ENCODE assay signal across 19 cellular contexts in the genomic region with DNA sequence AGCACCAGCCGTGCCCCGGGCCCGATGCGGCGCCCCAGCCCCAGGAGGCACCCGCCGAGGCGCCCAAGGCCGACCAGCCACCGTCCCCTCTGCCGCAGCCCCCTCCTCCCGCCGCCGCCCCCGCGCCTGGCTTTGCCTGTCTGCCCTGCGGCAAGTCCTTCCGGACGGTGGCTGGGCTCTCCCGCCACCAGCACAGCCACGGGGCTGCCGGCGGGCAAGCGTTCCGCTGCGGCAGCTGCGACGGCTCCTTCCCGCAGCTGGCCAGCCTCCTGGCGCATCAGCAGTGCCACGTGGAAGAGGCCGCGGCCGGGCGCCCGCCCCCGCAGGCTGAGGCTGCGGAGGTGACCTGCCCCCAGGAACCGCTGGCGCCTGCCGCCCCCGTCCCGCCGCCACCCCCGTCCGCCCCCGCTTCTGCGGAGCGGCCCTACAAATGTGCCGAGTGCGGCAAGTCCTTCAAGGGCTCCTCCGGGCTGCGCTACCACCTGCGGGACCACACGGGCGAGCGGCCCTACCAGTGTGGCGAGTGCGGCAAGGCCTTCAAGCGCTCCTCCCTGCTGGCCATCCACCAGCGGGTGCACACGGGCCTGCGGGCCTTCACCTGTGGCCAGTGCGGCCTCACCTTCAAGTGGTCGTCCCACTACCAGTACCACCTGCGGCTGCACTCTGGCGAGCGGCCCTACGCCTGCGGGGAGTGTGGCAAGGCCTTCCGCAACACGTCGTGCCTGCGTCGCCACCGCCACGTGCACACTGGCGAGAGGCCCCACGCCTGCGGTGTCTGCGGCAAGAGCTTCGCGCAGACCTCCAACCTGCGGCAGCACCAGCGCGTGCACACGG. TPM values are rescaled to one million over a fixed set of nuclear protein-coding genes. Genes with fewer than 3 reads are reported as not detected.
DNase-seq lines count a peak whose midpoint lies in the region; ATAC-seq, FAIRE-seq and TF ChIP-seq lines count a peak whose summit lies in the region.
"Had no signal": no experiment of that assay in that cellular context is flagged by ENCODE, and none has a peak within 500 bp of the region (broad histone marks: within the 10 kb centered on the region; RNA-seq: fewer than 3 reads in every experiment).

No MANE protein-coding gene starts in this region.

- no peak overlapping the region for H3K4me2 ChIP-seq in HepG2 (ENCODE audit: low read depth, low read length)
- H3K4me2 ChIP-seq in smooth muscle cell: no peak overlapping the region

- in situ Hi-C loops in HepG2 (cut with HindIII; ENCODE audit: extremely low pct_ligation_motif_present, low pct_unique_long_range_greater_than_20kb): no loop called here

- DNase-seq in HepG2 (ENCODE audit: low spot score) (no peak), right lobe of liver (no peak), endodermal cell (peak; percentile 51), smooth muscle cell (lab: John Stamatoyannopoulos, UW; ENCODE audit: unreplicated experiment) (no peak)
- DNase-seq in stimulated activated naive CD4-positive, alpha-beta T cell (lab: John Stamatoyannopoulos, UW): no peak
- no peak for DNase-seq in activated naive CD4-positive, alpha-beta T cell treated with anti-CD3 and anti-CD28 coated beads, Interleukin-2, amount 50 U/mL, for 72 hours (ENCODE audit: low spot score in 2 of 2)
- DNase-seq: CD8-positive, alpha-beta T cell; DMS53; EL; GOT3; HFFc6; KBM-7; NCI-H1105; NCI-H2081; NCI-H2171 treated with DMSO at 0.1 percent for 48 hours; NCI-H446 treated with DMSO at 0.1 percent for 48 hours had no signal

- peaks cover 7% of the 10 kb centered on the region for H3K36me3 Mint-ChIP-seq in endodermal cell (ENCODE audit: low read depth)
- no peaks in the 10 kb centered on the region for H3K36me3 Mint-ChIP-seq in activated naive CD4-positive, alpha-beta T cell treated with anti-CD3 and anti-CD28 coated beads, Interleukin-2, amount 50 U/mL, for 72 hours

- H3K36me3 ChIP-seq in HepG2 (replicated peaks in 1 of 2; ENCODE audit: control insufficient read depth in 1 of 2, insufficient read depth in 2 of 2, low read length in 2 of 2): no peaks in the 10 kb centered on the region
- H3K36me3 ChIP-seq in right lobe of liver: peaks cover 0 to 6% (median 1%) of the 10 kb centered on the region in 4 donors
- H3K36me3 ChIP-seq in endodermal cell (ENCODE audit: control insufficient read depth, insufficient read depth, low read length): peaks cover 5% of the 10 kb centered on the region
- no peaks in the 10 kb centered on the region for H3K36me3 ChIP-seq in smooth muscle cell (ENCODE audit: low read depth)

- H3K79me2 ChIP-seq in HepG2 (ENCODE audit: insufficient read depth, low read length): peaks cover 11% of the 10 kb centered on the region
- peaks cover 25% of the 10 kb centered on the region for H3K79me2 ChIP-seq in smooth muscle cell (ENCODE audit: low read depth)

- POLR2A ChIA-PET in HepG2 (lab: Yijun Ruan, JAX): no interaction called here

- TF ChIP-seq EP300 in HepG2 (IDR thresholded peaks at IDR 0.05; ENCODE audit: low read depth in 2 of 2, low read length in 2 of 2) (no peak), HepG2 (CRISPR knock-in tag; IDR thresholded peaks at IDR 0.05; ENCODE audit: borderline replicate concordance) (no peak)

- H3K4me3 ChIP-seq in HepG2 (replicated peaks in 1 of 3; ENCODE audit: insufficient read depth in 1 of 3, low read depth in 2 of 3, low read length in 3 of 3) (no peak overlapping the region), right lobe of liver (no peak overlapping the region), endodermal cell (ENCODE audit: low read length) (no peak overlapping the region), smooth muscle cell (no peak overlapping the region)
- H3K4me3 ChIP-seq: BLaER1 treated with 17β-estradiol and CSF1 and Interleukin-3, amounts not matched to agents 10 nM and 100 nM had no signal

- no peak overlapping the region for H3K4me3 Mint-ChIP-seq in endodermal cell
- H3K4me3 Mint-ChIP-seq: CD8-positive, alpha-beta T cell; HFFc6 had no signal

- CTCF ChIA-PET in HepG2 (lab: Yijun Ruan, JAX; ENCODE audit: low intra/inter-chr PET ratio, low total read pairs): no interaction called here

- H3K27ac ChIP-seq in HepG2 (ENCODE audit: extremely low read length, insufficient read depth, low read length) (no peak overlapping the region), right lobe of liver (no peak overlapping the region), endodermal cell (ENCODE audit: low read depth, low read length) (no peak overlapping the region), smooth muscle cell (ENCODE audit: low read depth) (no peak overlapping the region)
- H3K27ac ChIP-seq: BLaER1 treated with 17β-estradiol and CSF1 and Interleukin-3, amounts not matched to agents 10 nM and 100 nM had no signal

- H2AFZ ChIP-seq in HepG2 (ENCODE audit: low read length): no peak overlapping the region
- H2AFZ ChIP-seq in smooth muscle cell (ENCODE audit: low read depth): no peak overlapping the region

- WGBS in HepG2 (ENCODE audit: low lambda C conversion rate): 98% methylated on average over 53 of the region's 87 CpGs
- no CpG with 5 or more reads among the region's 87 CpGs for WGBS in right lobe of liver (ENCODE audit: insufficient coverage, low coverage, low lambda C conversion rate, missing lambda C conversion rate)
- 96 to 97% methylated on average over 39 to 87 of the region's 87 CpGs for WGBS in endodermal cell (ENCODE audit: insufficient coverage in 1 of 2, insufficient read length in 1 of 2), 2 experiments
- 86% methylated on average over 74 of the region's 87 CpGs for WGBS in smooth muscle cell (ENCODE audit: low lambda C conversion rate)

- H3K9me3 ChIP-seq in HepG2 (ENCODE audit: low read length) (no peaks in the 10 kb centered on the region), right lobe of liver (no peaks in the 10 kb centered on the region), endodermal cell (ENCODE audit: control insufficient read depth, low read length) (no peaks in the 10 kb centered on the region), smooth muscle cell (replicated peaks; ENCODE audit: low read depth) (no peaks in the 10 kb centered on the region)
- H3K9me3 ChIP-seq: BLaER1 treated with 17β-estradiol and CSF1 and Interleukin-3, amounts not matched to agents 10 nM and 100 nM had no signal

- intact Hi-C loops in HepG2 (cut with micrococcal nuclease; ENCODE audit: unreplicated experiment) (no loop called here), right lobe of liver (cut with DNase I) (no loop called here)

- H3K4me1 Mint-ChIP-seq in endodermal cell: peaks cover 16% of the 10 kb centered on the region

- H4K20me1 ChIP-seq in HepG2 (ENCODE audit: insufficient read depth, low read length) (no peaks in the 10 kb centered on the region), smooth muscle cell (ENCODE audit: low read depth) (no peaks in the 10 kb centered on the region)

- H3F3A ChIP-seq in smooth muscle cell (ENCODE audit: low read depth): peaks cover 12% of the 10 kb centered on the region

- no peak overlapping the region for H3K27ac Mint-ChIP-seq in endodermal cell
- no peak overlapping the region for H3K27ac Mint-ChIP-seq in activated naive CD4-positive, alpha-beta T cell treated with anti-CD3 and anti-CD28 coated beads, Interleukin-2, amount 50 U/mL, for 72 hours
- H3K27ac Mint-ChIP-seq: CD8-positive, alpha-beta T cell; HFFc6 had no signal

- no peaks in the 10 kb centered on the region for H3K27me3 ChIP-seq in HepG2 (ENCODE audit: control insufficient read depth in 1 of 2, insufficient read depth in 2 of 2, low read length in 2 of 2)
- H3K27me3 ChIP-seq in right lobe of liver: no peaks in the 10 kb centered on the region
- no peaks in the 10 kb centered on the region for H3K27me3 ChIP-seq in endodermal cell (ENCODE audit: control insufficient read depth, insufficient read depth, low read length, poor library complexity, severe bottlenecking)
- H3K27me3 ChIP-seq in smooth muscle cell (ENCODE audit: low read depth): no peaks in the 10 kb centered on the region
- H3K27me3 ChIP-seq: BLaER1 treated with 17β-estradiol and CSF1 and Interleukin-3, amounts not matched to agents 10 nM and 100 nM had no signal

- no peaks in the 10 kb centered on the region for H3K9me3 Mint-ChIP-seq in endodermal cell
- H3K9me3 Mint-ChIP-seq in activated naive CD4-positive, alpha-beta T cell treated with anti-CD3 and anti-CD28 coated beads, Interleukin-2, amount 50 U/mL, for 72 hours: no peaks in the 10 kb centered on the region
- H3K9me3 Mint-ChIP-seq: CD8-positive, alpha-beta T cell; HFFc6 had no signal

- FAIRE-seq in HepG2 (lab: Jason Lieb, UNC): no peak
- FAIRE-seq: A204.1 had no signal

- H3K4me1 ChIP-seq in HepG2 (ENCODE audit: insufficient read depth, low read length) (peaks cover 33% of the 10 kb centered on the region), right lobe of liver (peaks cover 0 to 12% (median 3%) of the 10 kb centered on the region in 4 donors), endodermal cell (ENCODE audit: control insufficient read depth, insufficient read depth, low read length) (peaks cover 10% of the 10 kb centered on the region), smooth muscle cell (ENCODE audit: low read depth) (peaks cover 28% of the 10 kb centered on the region)

- BruUV-seq in HepG2 (replicated peaks; lab: Mats Ljungman, UMichigan): no TSS peak

- TF ChIP-seq CTCF in HepG2 (CRISPR knock-in tag; IDR thresholded peaks at IDR 0.05): no peak
- no peak for TF ChIP-seq CTCF in right lobe of liver (IDR thresholded peaks at IDR 0.05)
- no peak for TF ChIP-seq CTCF in endodermal cell (conservative IDR thresholded peaks at IDR 0.05)
- no peak for TF ChIP-seq CTCF in smooth muscle cell (IDR thresholded peaks at IDR 0.05; ENCODE audit: borderline replicate concordance, insufficient read depth, poor library complexity, severe bottlenecking)

- H3K27me3 Mint-ChIP-seq in endodermal cell (ENCODE audit: insufficient read depth): no peaks in the 10 kb centered on the region

- no peak for TF ChIP-seq POLR2A in HepG2 (IDR thresholded peaks at IDR 0.05; ENCODE audit: insufficient read depth in 1 of 2, low read depth in 2 of 2, low read length in 2 of 2)
- no peak for TF ChIP-seq POLR2A in right lobe of liver (IDR thresholded peaks at IDR 0.05)

- TF ChIP-seq RAD21 in HepG2 (CRISPR knock-in tag; IDR thresholded peaks at IDR 0.05): no peak

- H3K9ac ChIP-seq in HepG2 (ENCODE audit: insufficient read depth, low read depth, low read length): no peak overlapping the region
- H3K9ac ChIP-seq in endodermal cell (ENCODE audit: extremely low read depth, low read length, poor library complexity, severe bottlenecking): no peak overlapping the region
- H3K9ac ChIP-seq in smooth muscle cell (ENCODE audit: low read depth): no peak overlapping the region
- H3K9ac ChIP-seq: BLaER1 treated with 17β-estradiol and CSF1 and Interleukin-3, amounts not matched to agents 10 nM and 100 nM had no signal

- ATAC-seq in HepG2 (no peak), right lobe of liver (no peak)
- no peak for ATAC-seq in activated naive CD4-positive, alpha-beta T cell treated with anti-CD3 and anti-CD28 coated beads, Interleukin-2, amount 50 U/mL, for 72 hours
- ATAC-seq: CD8-positive, alpha-beta T cell; Panc1 had no signal

RNA-seq across cellular contexts. Expression of a gene that starts 2.6 kb away (rescaled TPM):
- total RNA-seq in HepG2 (2016; rRNA removed; fragmentation: Illumina TruSeq; extraction: Trizol) (14.7 and 22.3 TPM in 2 replicates), right lobe of liver (1 to 10 TPM; 2.5 to 6.0 (median 3.9) TPM), endodermal cell (10 to 100 TPM; 51.3 to 67.1 TPM), smooth muscle cell (14.3 and 17.3 TPM in 2 replicates)
- 15.7 and 17.4 TPM in 2 replicates for total RNA-seq in HepG2 (2016; cell fraction: cytosol; rRNA removed; fragmentation: Illumina TruSeq; extraction: Trizol; ENCODE audit: low read depth)
- total RNA-seq in HepG2 (2016; cell fraction: insoluble cytoplasmic fraction; rRNA removed; fragmentation: Illumina TruSeq; extraction: Trizol): 14.8 and 26.5 TPM in 2 replicates
- total RNA-seq in HepG2 (2016; cell fraction: membrane; rRNA removed; fragmentation: Illumina TruSeq; extraction: Trizol): 24.1 and 26.6 TPM in 2 replicates
- 17.7 and 22.1 TPM in 2 replicates for total RNA-seq in HepG2 (2016; cell fraction: nucleus; rRNA removed; fragmentation: Illumina TruSeq; extraction: Trizol)
- polyA plus RNA-seq in HepG2 (2011; rRNA removed) (20.7 and 24.7 TPM in 2 replicates), smooth muscle cell (67.5 and 72.1 TPM in 2 replicates)
- 17.5 and 24.6 TPM in 2 replicates for polyA plus RNA-seq in HepG2 (2011; cell fraction: cytosol; rRNA removed)
- polyA plus RNA-seq in HepG2 (2011; cell fraction: nucleus; rRNA removed): 37.8 and 42.1 TPM in 2 replicates
- 19.0 and 25.8 TPM in 2 replicates for polyA plus RNA-seq in HepG2 (2012)
- polyA plus RNA-seq in HepG2 (2016; cell fraction: cytosol; fragmentation: Illumina TruSeq; extraction: Trizol; ENCODE audit: low read depth): 18.4 and 22.8 TPM in 2 replicates
- polyA plus RNA-seq in HepG2 (2016; cell fraction: insoluble cytoplasmic fraction; fragmentation: Illumina TruSeq; extraction: Trizol; ENCODE audit: low read depth): 16.4 and 17.1 TPM in 2 replicates
- polyA plus RNA-seq in HepG2 (2016; cell fraction: membrane; fragmentation: Illumina TruSeq; extraction: Trizol; ENCODE audit: low read depth): 23.9 and 24.7 TPM in 2 replicates
- 40.3 and 41.0 TPM in 2 replicates for polyA plus RNA-seq in HepG2 (2016; cell fraction: nucleus; fragmentation: Illumina TruSeq; extraction: Trizol; ENCODE audit: insufficient read depth, low read depth)
- polyA minus RNA-seq in HepG2 (2011; rRNA and poly(A)+ RNA removed; ENCODE audit: low replicate concordance): 4.3 and 11.1 TPM in 2 replicates
- polyA minus RNA-seq in HepG2 (2011; cell fraction: cytosol; rRNA and poly(A)+ RNA removed): 4.5 and 6.5 TPM in 2 replicates
- polyA minus RNA-seq in HepG2 (2011; cell fraction: nucleus; rRNA and poly(A)+ RNA removed): 3.2 and 5.3 TPM in 2 replicates
- polyA plus RNA-seq in endodermal cell (2013, experiment 1 of 2): 66.6 TPM
- polyA plus RNA-seq in endodermal cell (2013, experiment 2 of 2): 69.7 TPM
- total RNA-seq in activated naive CD4-positive, alpha-beta T cell treated with anti-CD3 and anti-CD28 coated beads, Interleukin-2, amount 50 U/mL, for 72 hours: 10 to 100 TPM in 1 of 2 donors, 1 to 10 TPM in 1; 5.1 to 18.2 TPM

RNA-seq across cellular contexts. Expression of a gene that starts 5.9 kb away (rescaled TPM):
- not detected in 2 replicates for total RNA-seq in HepG2 (2016; rRNA removed; fragmentation: Illumina TruSeq; extraction: Trizol)
- total RNA-seq in HepG2 (2016; cell fraction: cytosol; rRNA removed; fragmentation: Illumina TruSeq; extraction: Trizol; ENCODE audit: low read depth): not detected in 2 replicates
- not detected in 2 replicates for total RNA-seq in HepG2 (2016; cell fraction: insoluble cytoplasmic fraction; rRNA removed; fragmentation: Illumina TruSeq; extraction: Trizol)
- not detected in 2 replicates for total RNA-seq in HepG2 (2016; cell fraction: membrane; rRNA removed; fragmentation: Illumina TruSeq; extraction: Trizol)
- total RNA-seq in HepG2 (2016; cell fraction: nucleus; rRNA removed; fragmentation: Illumina TruSeq; extraction: Trizol): not detected in 2 replicates
- polyA plus RNA-seq in HepG2 (2011; rRNA removed): 0.03 TPM in 1 of 2 replicates, not detected in the other
- not detected in 2 replicates for polyA plus RNA-seq in HepG2 (2011; cell fraction: cytosol; rRNA removed)
- 0.10 and 0.61 TPM in 2 replicates for polyA plus RNA-seq in HepG2 (2011; cell fraction: nucleus; rRNA removed)
- polyA plus RNA-seq in HepG2 (2012): 0.03 TPM in 1 of 2 replicates, not detected in the other
- not detected in 2 replicates for polyA plus RNA-seq in HepG2 (2016; cell fraction: cytosol; fragmentation: Illumina TruSeq; extraction: Trizol; ENCODE audit: low read depth)
- not detected in 2 replicates for polyA plus RNA-seq in HepG2 (2016; cell fraction: insoluble cytoplasmic fraction; fragmentation: Illumina TruSeq; extraction: Trizol; ENCODE audit: low read depth)
- not detected in 2 replicates for polyA plus RNA-seq in HepG2 (2016; cell fraction: membrane; fragmentation: Illumina TruSeq; extraction: Trizol; ENCODE audit: low read depth)
- polyA plus RNA-seq in HepG2 (2016; cell fraction: nucleus; fragmentation: Illumina TruSeq; extraction: Trizol; ENCODE audit: insufficient read depth, low read depth): not detected in 2 replicates
- 0.04 and 0.14 TPM in 2 replicates for polyA minus RNA-seq in HepG2 (2011; rRNA and poly(A)+ RNA removed; ENCODE audit: low replicate concordance)
- not detected in 2 replicates for polyA minus RNA-seq in HepG2 (2011; cell fraction: cytosol; rRNA and poly(A)+ RNA removed)
- 0.12 TPM in 1 of 2 replicates, not detected in the other for polyA minus RNA-seq in HepG2 (2011; cell fraction: nucleus; rRNA and poly(A)+ RNA removed)
- total RNA-seq in right lobe of liver: 1 to 10 TPM in 4 of 6 experiments, under 1 TPM in 2; 0.35 to 1.6 (median 1.2) TPM
- 1 to 10 TPM; 1.4 to 2.4 TPM for total RNA-seq in endodermal cell
- 8.0 TPM for polyA plus RNA-seq in endodermal cell (2013, experiment 1 of 2)
- 7.4 TPM for polyA plus RNA-seq in endodermal cell (2013, experiment 2 of 2)
- 3.0 and 3.8 TPM in 2 replicates for total RNA-seq in smooth muscle cell
- polyA plus RNA-seq in smooth muscle cell: 11.2 and 13.6 TPM in 2 replicates
- under 1 TPM; 0.39 to 0.53 TPM for total RNA-seq in activated naive CD4-positive, alpha-beta T cell treated with anti-CD3 and anti-CD28 coated beads, Interleukin-2, amount 50 U/mL, for 72 hours

RNA-seq across cellular contexts. Expression of a gene that starts 5.9 kb away (rescaled TPM):
- total RNA-seq in HepG2 (2016; rRNA removed; fragmentation: Illumina TruSeq; extraction: Trizol) (1.00 and 1.2 TPM in 2 replicates), right lobe of liver (1 to 10 TPM; 3.4 to 9.2 (median 4.4) TPM), endodermal cell (10 to 100 TPM in 1 of 2 donors, 1 to 10 TPM in 1; 9.9 to 12.6 TPM), smooth muscle cell (2.4 and 2.6 TPM in 2 replicates)
- 0.53 and 0.91 TPM in 2 replicates for total RNA-seq in HepG2 (2016; cell fraction: cytosol; rRNA removed; fragmentation: Illumina TruSeq; extraction: Trizol; ENCODE audit: low read depth)
- 0.98 and 1.1 TPM in 2 replicates for total RNA-seq in HepG2 (2016; cell fraction: insoluble cytoplasmic fraction; rRNA removed; fragmentation: Illumina TruSeq; extraction: Trizol)
- 1.9 and 2.5 TPM in 2 replicates for total RNA-seq in HepG2 (2016; cell fraction: membrane; rRNA removed; fragmentation: Illumina TruSeq; extraction: Trizol)
- 1.2 TPM in 2 replicates for total RNA-seq in HepG2 (2016; cell fraction: nucleus; rRNA removed; fragmentation: Illumina TruSeq; extraction: Trizol)
- polyA plus RNA-seq in HepG2 (2011; rRNA removed) (0.48 and 0.54 TPM in 2 replicates), smooth muscle cell (1.3 and 2.0 TPM in 2 replicates)
- polyA plus RNA-seq in HepG2 (2011; cell fraction: cytosol; rRNA removed): 0.19 and 0.56 TPM in 2 replicates
- polyA plus RNA-seq in HepG2 (2011; cell fraction: nucleus; rRNA removed): 2.8 and 4.7 TPM in 2 replicates
- 1.7 and 1.9 TPM in 2 replicates for polyA plus RNA-seq in HepG2 (2012)
- 0.40 and 0.47 TPM in 2 replicates for polyA plus RNA-seq in HepG2 (2016; cell fraction: cytosol; fragmentation: Illumina TruSeq; extraction: Trizol; ENCODE audit: low read depth)
- polyA plus RNA-seq in HepG2 (2016; cell fraction: insoluble cytoplasmic fraction; fragmentation: Illumina TruSeq; extraction: Trizol; ENCODE audit: low read depth): 1.4 and 2.1 TPM in 2 replicates
- polyA plus RNA-seq in HepG2 (2016; cell fraction: membrane; fragmentation: Illumina TruSeq; extraction: Trizol; ENCODE audit: low read depth): 1.1 and 2.4 TPM in 2 replicates
- 2.5 and 2.7 TPM in 2 replicates for polyA plus RNA-seq in HepG2 (2016; cell fraction: nucleus; fragmentation: Illumina TruSeq; extraction: Trizol; ENCODE audit: insufficient read depth, low read depth)
- polyA minus RNA-seq in HepG2 (2011; rRNA and poly(A)+ RNA removed; ENCODE audit: low replicate concordance): 0.75 and 2.3 TPM in 2 replicates
- 1.9 and 2.1 TPM in 2 replicates for polyA minus RNA-seq in HepG2 (2011; cell fraction: cytosol; rRNA and poly(A)+ RNA removed)
- polyA minus RNA-seq in HepG2 (2011; cell fraction: nucleus; rRNA and poly(A)+ RNA removed): 0.62 and 1.8 TPM in 2 replicates
- polyA plus RNA-seq in endodermal cell (2013, experiment 1 of 2): 8.9 TPM
- polyA plus RNA-seq in endodermal cell (2013, experiment 2 of 2): 11.8 TPM
- 10 to 100 TPM in 1 of 2 donors, 1 to 10 TPM in 1; 7.4 to 14.2 TPM for total RNA-seq in activated naive CD4-positive, alpha-beta T cell treated with anti-CD3 and anti-CD28 coated beads, Interleukin-2, amount 50 U/mL, for 72 hours

RNA-seq across cellular contexts. Expression of a gene that starts 17.8 kb away (rescaled TPM):
- total RNA-seq in HepG2 (2016; rRNA removed; fragmentation: Illumina TruSeq; extraction: Trizol): not detected in 2 replicates
- total RNA-seq in HepG2 (2016; cell fraction: cytosol; rRNA removed; fragmentation: Illumina TruSeq; extraction: Trizol; ENCODE audit: low read depth): not detected in 2 replicates
- total RNA-seq in HepG2 (2016; cell fraction: insoluble cytoplasmic fraction; rRNA removed; fragmentation: Illumina TruSeq; extraction: Trizol): not detected in 2 replicates
- not detected in 2 replicates for total RNA-seq in HepG2 (2016; cell fraction: membrane; rRNA removed; fragmentation: Illumina TruSeq; extraction: Trizol)
- not detected in 2 replicates for total RNA-seq in HepG2 (2016; cell fraction: nucleus; rRNA removed; fragmentation: Illumina TruSeq; extraction: Trizol)
- not detected in 2 replicates for polyA plus RNA-seq in HepG2 (2011; rRNA removed)
- polyA plus RNA-seq in HepG2 (2011; cell fraction: cytosol; rRNA removed): not detected in 2 replicates
- polyA plus RNA-seq in HepG2 (2011; cell fraction: nucleus; rRNA removed): not detected in 2 replicates
- polyA plus RNA-seq in HepG2 (2012): not detected in 2 replicates
- not detected in 2 replicates for polyA plus RNA-seq in HepG2 (2016; cell fraction: cytosol; fragmentation: Illumina TruSeq; extraction: Trizol; ENCODE audit: low read depth)
- polyA plus RNA-seq in HepG2 (2016; cell fraction: insoluble cytoplasmic fraction; fragmentation: Illumina TruSeq; extraction: Trizol; ENCODE audit: low read depth): not detected in 2 replicates
- not detected in 2 replicates for polyA plus RNA-seq in HepG2 (2016; cell fraction: membrane; fragmentation: Illumina TruSeq; extraction: Trizol; ENCODE audit: low read depth)
- polyA plus RNA-seq in HepG2 (2016; cell fraction: nucleus; fragmentation: Illumina TruSeq; extraction: Trizol; ENCODE audit: insufficient read depth, low read depth): not detected in 2 replicates
- not detected in 2 replicates for polyA minus RNA-seq in HepG2 (2011; rRNA and poly(A)+ RNA removed; ENCODE audit: low replicate concordance)
- polyA minus RNA-seq in HepG2 (2011; cell fraction: cytosol; rRNA and poly(A)+ RNA removed): not detected in 2 replicates
- polyA minus RNA-seq in HepG2 (2011; cell fraction: nucleus; rRNA and poly(A)+ RNA removed): not detected in 2 replicates
- total RNA-seq in right lobe of liver: not detected
- total RNA-seq in endodermal cell: 1 to 10 TPM in 1 of 2 donors, under 1 TPM in 1; 0.62 to 2.3 TPM
- polyA plus RNA-seq in endodermal cell (2013, experiment 1 of 2): 0.39 TPM
- polyA plus RNA-seq in endodermal cell (2013, experiment 2 of 2): not detected
- total RNA-seq in smooth muscle cell: not detected in 2 replicates
- polyA plus RNA-seq in smooth muscle cell: not detected in 2 replicates
- total RNA-seq in activated naive CD4-positive, alpha-beta T cell treated with anti-CD3 and anti-CD28 coated beads, Interleukin-2, amount 50 U/mL, for 72 hours: not detected
- total RNA-seq: CD8-positive, alpha-beta T cell; HFFc6 had no signal

RNA-seq across cellular contexts. Expression of a gene that starts 20.9 kb away (rescaled TPM):
- total RNA-seq in HepG2 (2016; rRNA removed; fragmentation: Illumina TruSeq; extraction: Trizol) (105 and 106 TPM in 2 replicates), right lobe of liver (100 to 1,000 TPM in 3 of 6 experiments, 10 to 100 TPM in 3; 69.4 to 222 (median 100) TPM), endodermal cell (10 to 100 TPM; 35.9 to 39.2 TPM), smooth muscle cell (47.3 and 56.5 TPM in 2 replicates)
- 58.0 and 83.1 TPM in 2 replicates for total RNA-seq in HepG2 (2016; cell fraction: cytosol; rRNA removed; fragmentation: Illumina TruSeq; extraction: Trizol; ENCODE audit: low read depth)
- 111 TPM in 2 replicates for total RNA-seq in HepG2 (2016; cell fraction: insoluble cytoplasmic fraction; rRNA removed; fragmentation: Illumina TruSeq; extraction: Trizol)
- total RNA-seq in HepG2 (2016; cell fraction: membrane; rRNA removed; fragmentation: Illumina TruSeq; extraction: Trizol): 74.7 and 115 TPM in 2 replicates
- total RNA-seq in HepG2 (2016; cell fraction: nucleus; rRNA removed; fragmentation: Illumina TruSeq; extraction: Trizol): 35.2 and 36.6 TPM in 2 replicates
- polyA plus RNA-seq in HepG2 (2011; rRNA removed) (76.8 and 91.2 TPM in 2 replicates), smooth muscle cell (37.3 and 61.4 TPM in 2 replicates)
- 54.7 and 108 TPM in 2 replicates for polyA plus RNA-seq in HepG2 (2011; cell fraction: cytosol; rRNA removed)
- 86.0 and 95.9 TPM in 2 replicates for polyA plus RNA-seq in HepG2 (2011; cell fraction: nucleus; rRNA removed)
- 45.9 and 55.5 TPM in 2 replicates for polyA plus RNA-seq in HepG2 (2012)
- 60.4 and 89.7 TPM in 2 replicates for polyA plus RNA-seq in HepG2 (2016; cell fraction: cytosol; fragmentation: Illumina TruSeq; extraction: Trizol; ENCODE audit: low read depth)
- polyA plus RNA-seq in HepG2 (2016; cell fraction: insoluble cytoplasmic fraction; fragmentation: Illumina TruSeq; extraction: Trizol; ENCODE audit: low read depth): 101 and 114 TPM in 2 replicates
- 71.9 and 93.3 TPM in 2 replicates for polyA plus RNA-seq in HepG2 (2016; cell fraction: membrane; fragmentation: Illumina TruSeq; extraction: Trizol; ENCODE audit: low read depth)
- polyA plus RNA-seq in HepG2 (2016; cell fraction: nucleus; fragmentation: Illumina TruSeq; extraction: Trizol; ENCODE audit: insufficient read depth, low read depth): 63.4 and 69.6 TPM in 2 replicates
- polyA minus RNA-seq in HepG2 (2011; rRNA and poly(A)+ RNA removed; ENCODE audit: low replicate concordance): 18.3 and 57.5 TPM in 2 replicates
- 34.3 and 34.6 TPM in 2 replicates for polyA minus RNA-seq in HepG2 (2011; cell fraction: cytosol; rRNA and poly(A)+ RNA removed)
- polyA minus RNA-seq in HepG2 (2011; cell fraction: nucleus; rRNA and poly(A)+ RNA removed): 21.0 and 25.6 TPM in 2 replicates
- polyA plus RNA-seq in endodermal cell (2013, experiment 1 of 2): 30.9 TPM
- 30.8 TPM for polyA plus RNA-seq in endodermal cell (2013, experiment 2 of 2)
- total RNA-seq in activated naive CD4-positive, alpha-beta T cell treated with anti-CD3 and anti-CD28 coated beads, Interleukin-2, amount 50 U/mL, for 72 hours: 10 to 100 TPM; 22.1 to 41.5 TPM
